7 cellular contexts compared by ENCODE assay signal in the genomic region with DNA sequence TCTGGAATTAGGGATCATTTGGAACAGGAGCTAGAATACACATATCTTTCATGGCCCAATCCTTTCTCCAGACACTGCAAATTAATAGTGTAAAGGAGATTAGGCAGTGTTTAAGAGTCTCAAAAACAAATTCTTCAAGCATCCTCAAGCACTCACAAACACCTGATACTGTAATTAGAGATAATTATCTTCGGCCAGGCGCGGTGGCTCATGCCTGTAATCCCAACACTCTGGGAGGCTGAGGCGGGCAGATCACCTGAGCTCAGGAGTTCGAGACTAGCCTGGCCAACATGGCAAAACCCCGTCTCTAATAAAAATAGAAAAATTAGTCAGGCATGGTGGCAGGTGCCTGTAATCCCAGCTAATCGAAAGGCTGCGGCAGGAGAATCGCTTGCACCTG. TPM values are rescaled to one million over a fixed set of nuclear protein-coding genes. Genes with fewer than 3 reads are reported as not detected.
DNase-seq lines count a peak whose midpoint lies in the region; FAIRE-seq and TF ChIP-seq lines count a peak whose summit lies in the region.
"Not testable (repeated sequence)": the region's sequence is repeated elsewhere in the genome, so short reads cannot be mapped to it uniquely, and the experiment has no call there.
"Had no signal": no experiment of that assay in that cellular context is flagged by ENCODE, and none has a peak within 500 bp of the region (broad histone marks: within the 10 kb centered on the region; RNA-seq: fewer than 3 reads in every experiment).

No MANE protein-coding gene starts in this region.

- dilution Hi-C loops in endothelial cell of umbilical vein (cut with MboI; ENCODE audit: extremely low pct_ligation_motif_present, low sequenced_read_pairs) = not testable (repeated sequence)

- H3K4me2 ChIP-seq in BLaER1 treated with 17β-estradiol and CSF1 and Interleukin-3, amounts not matched to agents 10 nM and 100 nM = peak overlapping the region in 9 of 11 experiments; percentile 70 to 93 (median 87); a peak in 17 of 22 replicates
- not testable (repeated sequence) for H3K4me2 ChIP-seq in endothelial cell of umbilical vein (ENCODE audit: insufficient read depth, low read length)

- not testable (repeated sequence) for H3K9me1 ChIP-seq in endothelial cell of umbilical vein (replicated peaks; ENCODE audit: control insufficient read depth, extremely low read depth, insufficient read depth, low read length)

- not testable (repeated sequence) for TF ChIP-seq POLR2A in endothelial cell of umbilical vein (IDR thresholded peaks at IDR 0.05; ENCODE audit: low read depth, low read length)

- TF ChIP-seq CTCF in VCaP (conservative IDR thresholded peaks at IDR 0.05); endothelial cell of umbilical vein (IDR thresholded peaks at IDR 0.05; ENCODE audit: extremely low read depth in 1 of 2, insufficient read depth in 1 of 2, low read depth in 1 of 2, low read length in 2 of 2): not testable (repeated sequence)

- peak overlapping the region in 8 of 11 experiments; percentile 74 to 89 (median 84); a peak in 15 of 22 replicates for H3K27ac ChIP-seq in BLaER1 treated with 17β-estradiol and CSF1 and Interleukin-3, amounts not matched to agents 10 nM and 100 nM
- H3K27ac ChIP-seq in VCaP = peak overlapping the region; percentile 98
- H3K27ac ChIP-seq in endothelial cell of umbilical vein (ENCODE audit: insufficient read depth, low read depth, low read length) = peak overlapping the region; percentile 83

- peak in 2 of 3 experiments; percentile 20 to 78 for DNase-seq in NCI-H1417 (lab: John Stamatoyannopoulos, UW)
- peak; percentile 49 to 72 for DNase-seq in NCI-H524 (lab: John Stamatoyannopoulos, UW)
- peak; percentile 66 for DNase-seq in NCI-H82 treated with DMSO at 0.1 percent for 48 hours (lab: John Stamatoyannopoulos, UW; ENCODE audit: unreplicated experiment)
- not testable (repeated sequence) for DNase-seq in endothelial cell of umbilical vein (ENCODE audit: low read depth, low spot score)

- intact Hi-C loops in endothelial cell of umbilical vein (cut with micrococcal nuclease) = loop anchor here (1.0 to 5.0 kb wide), 6 partner anchors 22 to 170 kb away; no protein-coding TSS in a partner anchor

- POLR2A ChIA-PET in endothelial cell of umbilical vein (lab: Charles Lee) = interaction anchor here (0.7 kb wide), 1 partner anchor 217 kb away, joined by 4 read pairs; no protein-coding TSS in a partner anchor

- not testable (repeated sequence) for H4K20me1 ChIP-seq in BLaER1 treated with 17β-estradiol and CSF1 and Interleukin-3, amounts not matched to agents 10 nM and 100 nM; endothelial cell of umbilical vein (replicated peaks; ENCODE audit: control insufficient read depth, extremely low read depth, insufficient read depth, low read length)

- peak overlapping the region in 2 of 10 experiments; percentile 19 to 37; a peak in 2 of 20 replicates for H3K4me3 ChIP-seq in BLaER1 treated with 17β-estradiol and CSF1 and Interleukin-3, amounts not matched to agents 10 nM and 100 nM
- H3K4me3 ChIP-seq in endothelial cell of umbilical vein (replicated peaks in 1 of 3; ENCODE audit: insufficient read depth in 1 of 3, low read depth in 1 of 3, low read length in 3 of 3) = not testable (repeated sequence)

- CTCF ChIA-PET in endothelial cell of umbilical vein (lab: Charles Lee) = interaction anchor here (0.8 kb wide), 1 partner anchor 11 kb away, joined by 3 read pairs; no protein-coding TSS in a partner anchor

- H3K79me2 ChIP-seq in endothelial cell of umbilical vein (ENCODE audit: control insufficient read depth, insufficient read depth, low read length) = peaks cover 20% of the 10 kb centered on the region

- BruUV-seq in endothelial cell of umbilical vein (replicated peaks; lab: Mats Ljungman, UMichigan) = not testable (repeated sequence)

- not testable (repeated sequence) for H3K27me3 ChIP-seq in BLaER1 treated with 17β-estradiol and CSF1 and Interleukin-3, amounts not matched to agents 10 nM and 100 nM; endothelial cell of umbilical vein (ENCODE audit: control insufficient read depth in 2 of 2, insufficient read depth in 2 of 2, low read length in 2 of 2)

- H3K4me1 ChIP-seq in BLaER1 treated with 17β-estradiol and CSF1 and Interleukin-3, amounts not matched to agents 10 nM and 100 nM = peaks cover 17 to 64% (median 55%) of the 10 kb centered on the region in 10 experiments; a peak in 19 of 20 replicates
- peaks cover 66% of the 10 kb centered on the region for H3K4me1 ChIP-seq in endothelial cell of umbilical vein (ENCODE audit: control insufficient read depth, extremely low read depth, insufficient read depth, low read length)

- not testable (repeated sequence) for H2AFZ ChIP-seq in endothelial cell of umbilical vein (ENCODE audit: low read depth, low read length)

- not testable (repeated sequence) for H3K9me3 ChIP-seq in BLaER1 treated with 17β-estradiol and CSF1 and Interleukin-3, amounts not matched to agents 10 nM and 100 nM (replicated peaks in 1 of 11); endothelial cell of umbilical vein (replicated peaks; ENCODE audit: control insufficient read depth, insufficient read depth, low read length)

- H3K9ac ChIP-seq in BLaER1 treated with 17β-estradiol and CSF1 and Interleukin-3, amounts not matched to agents 10 nM and 100 nM = peak overlapping the region in 3 of 11 experiments; percentile 23 to 66 (median 63); a peak in 5 of 22 replicates
- H3K9ac ChIP-seq in endothelial cell of umbilical vein (replicated peaks; ENCODE audit: extremely low read depth, insufficient read depth, low read length) = not testable (repeated sequence)

- not testable (repeated sequence) for FAIRE-seq in endothelial cell of umbilical vein (lab: Jason Lieb, UNC)

- not testable (repeated sequence) for H3K36me3 ChIP-seq in BLaER1 treated with 17β-estradiol and CSF1 and Interleukin-3, amounts not matched to agents 10 nM and 100 nM; endothelial cell of umbilical vein (ENCODE audit: control insufficient read depth in 2 of 2, extremely low read depth in 1 of 2, insufficient read depth in 2 of 2, low read length in 2 of 2)

RNA-seq across cellular contexts. Expression of a gene that starts 57.6 kb away (rescaled TPM):
- total RNA-seq in endothelial cell of umbilical vein = 30.4 and 45.7 TPM in 2 replicates
- 9.1 and 13.5 TPM in 2 replicates for polyA plus RNA-seq in endothelial cell of umbilical vein
- 13.1 and 13.2 TPM in 2 replicates for polyA plus RNA-seq in endothelial cell of umbilical vein (2011; cell fraction: cytosol; rRNA removed)
- 14.3 and 15.6 TPM in 2 replicates for polyA plus RNA-seq in endothelial cell of umbilical vein (2011; cell fraction: nucleus; rRNA removed)
- 14.4 and 16.0 TPM in 2 replicates for polyA plus RNA-seq in endothelial cell of umbilical vein (2012)
- polyA minus RNA-seq in endothelial cell of umbilical vein = 24.6 and 29.7 TPM in 2 replicates
- polyA minus RNA-seq in endothelial cell of umbilical vein (2011; cell fraction: cytosol; rRNA and poly(A)+ RNA removed) = not detected
- polyA minus RNA-seq in endothelial cell of umbilical vein (2011; cell fraction: nucleus; rRNA and poly(A)+ RNA removed) = 20.1 and 21.7 TPM in 2 replicates
- total RNA-seq: HFFc6 had no signal
